ENCODE assay signal across 8 cellular contexts in the genomic region with DNA sequence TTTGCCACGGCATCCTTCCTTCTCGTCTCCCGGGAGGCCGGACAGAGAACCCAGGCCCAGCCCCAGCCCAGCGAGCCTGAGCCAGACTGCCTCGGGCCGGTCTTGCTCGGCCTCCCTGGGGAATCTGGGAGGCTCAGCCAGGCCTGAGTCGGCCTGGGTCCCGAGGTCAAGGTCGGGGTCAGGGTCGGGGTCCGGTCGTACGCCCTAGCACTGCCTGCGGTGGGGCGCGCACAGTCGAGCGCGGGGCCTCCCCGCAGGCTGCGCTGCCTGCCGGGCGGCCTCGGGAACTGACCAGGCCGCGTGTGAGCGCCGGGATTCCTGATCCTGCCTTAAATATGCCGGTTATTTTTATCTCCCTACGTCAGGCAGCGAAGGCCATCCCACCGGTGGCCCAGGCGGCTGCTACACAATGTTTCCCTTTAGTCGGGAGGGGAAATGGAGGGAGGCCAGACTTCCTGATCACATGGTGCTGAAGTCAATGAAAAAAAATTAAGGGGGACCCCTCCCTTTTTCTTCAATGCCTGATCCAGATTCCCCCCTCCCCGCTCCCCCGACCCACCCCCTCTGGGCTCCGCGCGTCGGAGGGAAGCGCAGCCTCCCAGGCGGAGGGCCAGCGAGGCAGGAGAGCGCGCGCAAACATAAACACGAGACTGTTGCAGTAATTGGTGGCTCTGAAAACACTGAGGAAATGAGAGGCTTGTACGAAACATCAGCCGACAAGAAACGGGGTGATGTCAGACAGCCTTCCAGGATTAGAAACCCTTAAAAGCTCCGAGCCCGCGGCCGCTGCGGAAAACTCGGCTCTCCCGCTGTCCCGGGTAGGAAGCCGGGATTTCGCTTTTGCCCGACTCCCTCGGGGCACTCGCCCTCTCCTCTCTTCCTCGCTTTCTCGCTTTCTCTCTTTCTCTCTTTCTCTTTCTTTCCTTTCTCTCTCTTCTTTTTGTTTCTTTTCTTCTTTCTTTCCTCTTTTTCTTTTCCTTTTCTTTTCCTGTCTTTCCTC.
A peak's percentile ranks its signal among the peaks of the same experiment; 100 is the strongest.
DNase-seq lines count a peak whose midpoint lies in the region; ATAC-seq, FAIRE-seq and TF ChIP-seq lines count a peak whose summit lies in the region.

No MANE protein-coding gene starts in this region.

- no peak overlapping the region for H2BK120ac ChIP-seq in H1 (replicated peaks; ENCODE audit: low read depth, low read length)

- WGBS in H1 (ENCODE audit: extremely low coverage in 1 of 2, insufficient coverage in 1 of 2, insufficient read length in 1 of 2, insufficient replicate concordance in 2 of 2, low coverage in 1 of 2, low lambda C conversion rate in 2 of 2, missing lambda C conversion rate in 1 of 2), 2 experiments = 5% methylated on average over 61 of the region's 67 CpGs; no CpG with 5 or more reads in 1 of the 2 experiments
- WGBS in liver = 22% methylated on average over 67 of the region's 67 CpGs

- no peak overlapping the region for H3K4ac ChIP-seq in H1 (replicated peaks; ENCODE audit: insufficient read length, low read depth, low read length)

- peak overlapping the region; percentile 71 for H4K8ac ChIP-seq in H1 (ENCODE audit: extremely low read depth, insufficient read depth, low read length)

- no peak for FAIRE-seq in H1 (lab: Jason Lieb, UNC)

- H3K4me1 ChIP-seq in A673 (ENCODE audit: insufficient read depth, low read length, poor library complexity, severe bottlenecking) (peaks cover 6% of the 10 kb centered on the region), Panc1 (ENCODE audit: control insufficient read depth, insufficient read depth, low read length) (no peaks in the 10 kb centered on the region), H1 (replicated peaks in 1 of 4; ENCODE audit: control insufficient read depth in 3 of 4, insufficient read depth in 4 of 4, low read length in 3 of 4) (peaks cover 3 to 12% (median 6%) of the 10 kb centered on the region in 4 experiments; a peak in 5 of 7 replicates), liver (ENCODE audit: control insufficient read depth in 4 of 4, insufficient read depth in 4 of 4, low read length in 3 of 4) (peaks cover 0 to 4% (median 0%) of the 10 kb centered on the region in 4 donors)

- H2BK12ac ChIP-seq in H1 (ENCODE audit: low read depth, low read length) = no peak overlapping the region

- H3K23ac ChIP-seq in H1 (ENCODE audit: insufficient read length) = no peak overlapping the region

- H3K27me3 ChIP-seq in A673 (replicated peaks; ENCODE audit: insufficient read depth, low read depth, low read length, poor library complexity) (no peaks in the 10 kb centered on the region), Panc1 (ENCODE audit: control insufficient read depth, insufficient read depth, low read length) (no peaks in the 10 kb centered on the region), H1 (replicated peaks in 1 of 4; ENCODE audit: control insufficient read depth in 3 of 4, extremely low read depth in 1 of 4, insufficient read depth in 3 of 4, low read length in 3 of 4) (peaks cover 0 to 6% (median 1%) of the 10 kb centered on the region in 4 experiments; a peak in 3 of 7 replicates), liver (ENCODE audit: control insufficient read depth in 4 of 4, insufficient read depth in 4 of 4, low read length in 3 of 4) (no peaks in the 10 kb centered on the region)

- peak in 1 of 2 experiments; percentile 4; a peak in 2 of 4 replicates for TF ChIP-seq RAD21 in H1 (IDR thresholded peaks at IDR 0.05 in 1 of 2, conservative IDR thresholded peaks at IDR 0.05 in 1 of 2; ENCODE audit: low read depth in 2 of 2, low read length in 2 of 2)
- TF ChIP-seq RAD21 in liver (IDR thresholded peaks at IDR 0.05) = peak; percentile 17 to 34

- peak overlapping the region; percentile 29 for H4K91ac ChIP-seq in H1 (replicated peaks; ENCODE audit: insufficient read length, low read length)

- H3K27me3 Mint-ChIP-seq in stimulated activated memory B cell treated with anti-CD40 and anti-IgM and Interleukin-4, amounts not matched to agents 10 μg/mL and 1 μg/mL and 100 μg/mL, for 72 hours = peaks cover 53% of the 10 kb centered on the region

- CTCF ChIA-PET in A673 (lab: Charles Lee) = no interaction called here
- CTCF ChIA-PET in Panc1 (lab: Charles Lee) = no interaction called here
- CTCF ChIA-PET in H1 (lab: Charles Lee; ENCODE audit: partially characterized antibody) = no interaction called here

- H3K4me3 ChIP-seq in A673 (ENCODE audit: low read depth, low read length, poor library complexity, severe bottlenecking) (peak overlapping the region; percentile 39), Panc1 (ENCODE audit: low read depth in 2 of 2, low read length in 2 of 2) (peak overlapping the region; percentile 46 to 64), H1 (ENCODE audit: extremely low read depth in 1 of 4, insufficient read depth in 2 of 4, low read depth in 3 of 4, low read length in 4 of 4) (peak overlapping the region; percentile 52 to 71 (median 59)), liver (ENCODE audit: low read depth in 1 of 3, low read length in 3 of 3) (peak overlapping the region in 2 of 3 donors; percentile 51 to 68)

- 0 out of 2 replicates have a peak overlapping the region, but pooled peaks have one; percentile 48 for H2BK20ac ChIP-seq in H1 (ENCODE audit: low read length)

- H3K27ac ChIP-seq in A673 (ENCODE audit: low read depth, low read length, poor library complexity, severe bottlenecking) = no peak overlapping the region
- H3K27ac ChIP-seq in Panc1 (ENCODE audit: low read length) = no peak overlapping the region
- H3K27ac ChIP-seq in H1 (ENCODE audit: low read depth, low read length) = no peak overlapping the region
- H3K27ac ChIP-seq in liver (ENCODE audit: low read depth in 1 of 2, low read length in 2 of 2) = peak overlapping the region; percentile 65 to 83

- no TSS peak for BruUV-seq in A673 (replicated peaks; lab: Mats Ljungman, UMichigan)
- BruUV-seq in Panc1 (replicated peaks; lab: Mats Ljungman, UMichigan) = no TSS peak

- ATAC-seq in GM19351 (IDR thresholded peaks at IDR 0.05; ENCODE audit: unreplicated experiment) (peak; percentile 65), Panc1 (peak; percentile 85)
- ATAC-seq in stimulated activated memory B cell treated with anti-CD40 and anti-IgM and Interleukin-4, amounts not matched to agents 10 μg/mL and 1 μg/mL and 100 μg/mL, for 72 hours = peak; percentile 47

- H3K4me2 ChIP-seq in H1 (ENCODE audit: insufficient read depth in 1 of 2, low read depth in 2 of 2, low read length in 2 of 2) = peak overlapping the region; percentile 83 to 85

- intact Hi-C loops in A673 (cut with micrococcal nuclease; ENCODE audit: unreplicated experiment) (loop anchor here (10.0 kb wide), 1 partner anchor 143 kb away; no protein-coding TSS in a partner anchor), Panc1 (cut with micrococcal nuclease; ENCODE audit: unreplicated experiment) (no loop called here)

- no peaks in the 10 kb centered on the region for H3K9me3 Mint-ChIP-seq in stimulated activated memory B cell treated with anti-CD40 and anti-IgM and Interleukin-4, amounts not matched to agents 10 μg/mL and 1 μg/mL and 100 μg/mL, for 72 hours

- H3K36me3 Mint-ChIP-seq in stimulated activated memory B cell treated with anti-CD40 and anti-IgM and Interleukin-4, amounts not matched to agents 10 μg/mL and 1 μg/mL and 100 μg/mL, for 72 hours = no peaks in the 10 kb centered on the region

- H3K18ac ChIP-seq in H1 (ENCODE audit: extremely low read depth, low read length) = peak overlapping the region; percentile 85

- no peak for TF ChIP-seq CTCF in A673 (conservative IDR thresholded peaks at IDR 0.05; ENCODE audit: low read depth, low read length)
- no peak for TF ChIP-seq CTCF in Panc1 (IDR thresholded peaks at IDR 0.05)
- peak in 1 of 3 experiments; percentile 10; a peak in 1 of 4 replicates for TF ChIP-seq CTCF in H1 (IDR thresholded peaks at IDR 0.05; ENCODE audit: control extremely low read depth in 1 of 3, insufficient read depth in 1 of 3, low read depth in 1 of 3, low read length in 3 of 3)
- peak; percentile 12 for TF ChIP-seq CTCF in liver (IDR thresholded peaks at IDR 0.05; ENCODE audit: low read depth, low read length, missing input control)

- H3K23me2 ChIP-seq in H1 (ENCODE audit: low read depth, low read length) = peaks cover 2% of the 10 kb centered on the region; the same call in 1 of the 2 replicates

- no peak overlapping the region for H3K14ac ChIP-seq in H1 (ENCODE audit: insufficient read length)

- no peaks in the 10 kb centered on the region for H3K79me1 ChIP-seq in H1 (ENCODE audit: low read depth, low read length)

- peak overlapping the region; percentile 98 for H2AFZ ChIP-seq in H1 (ENCODE audit: low read length)

- no peaks in the 10 kb centered on the region for H3K79me2 ChIP-seq in H1 (ENCODE audit: control insufficient read depth in 1 of 2, insufficient read depth in 2 of 2, low read length in 2 of 2)

- H3K9ac ChIP-seq in H1 (replicated peaks in 1 of 4; ENCODE audit: extremely low read depth in 1 of 4, low read depth in 3 of 4, low read length in 3 of 4) (peak overlapping the region in 3 of 4 experiments; percentile 35 to 74 (median 59); a peak in 5 of 7 replicates), liver (ENCODE audit: low read depth in 1 of 2, low read length in 2 of 2) (peak overlapping the region; percentile 64 to 84)

- no peaks in the 10 kb centered on the region for H4K20me1 ChIP-seq in H1 (replicated peaks in 1 of 2; ENCODE audit: control insufficient read depth in 1 of 2, insufficient read depth in 2 of 2, low read length in 2 of 2)

- no peak for TF ChIP-seq EP300 in H1 (IDR thresholded peaks at IDR 0.05; ENCODE audit: borderline replicate concordance in 1 of 2, low read depth in 2 of 2, low read length in 2 of 2)

- no peak overlapping the region for H2BK15ac ChIP-seq in H1 (ENCODE audit: low read length)

- peak overlapping the region; percentile 78 for H3K4me3 Mint-ChIP-seq in stimulated activated memory B cell treated with anti-CD40 and anti-IgM and Interleukin-4, amounts not matched to agents 10 μg/mL and 1 μg/mL and 100 μg/mL, for 72 hours

- H2AK5ac ChIP-seq in H1 (ENCODE audit: low read depth, low read length) = no peak overlapping the region

- no peak overlapping the region for H3K56ac ChIP-seq in H1 (replicated peaks; ENCODE audit: insufficient read length, low read depth, low read length)

- TF ChIP-seq POLR2A in H1 (IDR thresholded peaks at IDR 0.05; ENCODE audit: control extremely low read depth in 1 of 2, low read depth in 2 of 2, low read length in 2 of 2) = peak in 1 of 2 experiments; percentile 64; a peak in 2 of 3 replicates

- H3K4me1 Mint-ChIP-seq in stimulated activated memory B cell treated with anti-CD40 and anti-IgM and Interleukin-4, amounts not matched to agents 10 μg/mL and 1 μg/mL and 100 μg/mL, for 72 hours = peaks cover 23% of the 10 kb centered on the region

- H3K36me3 ChIP-seq in A673 (ENCODE audit: insufficient read depth, low read length, poor library complexity, severe bottlenecking) = no peaks in the 10 kb centered on the region
- H3K36me3 ChIP-seq in Panc1 (ENCODE audit: control insufficient read depth, insufficient read depth, low read length) = no peaks in the 10 kb centered on the region
- no peaks in the 10 kb centered on the region for H3K36me3 ChIP-seq in H1 (ENCODE audit: control insufficient read depth in 2 of 4, insufficient read depth in 4 of 4, low read length in 3 of 4)
- H3K36me3 ChIP-seq in liver (ENCODE audit: control insufficient read depth in 4 of 4, insufficient read depth in 3 of 4, low read depth in 1 of 4, low read length in 3 of 4) = no peaks in the 10 kb centered on the region

- H2BK5ac ChIP-seq in H1 (ENCODE audit: low read depth, low read length) = no peak overlapping the region

- H4K5ac ChIP-seq in H1 (ENCODE audit: insufficient read length, low read depth, low read length) = no peak overlapping the region

- DNase-seq in A673 (ENCODE audit: low spot score) (peak; percentile 54), Panc1 (ENCODE audit: low read depth, low spot score) (no peak), H1 (ENCODE audit: low read depth in 1 of 2, low spot score in 2 of 2) (peak in 1 of 2 experiments; percentile 66), NCI-H2196 treated with DMSO at 0.1 percent for 48 hours (lab: John Stamatoyannopoulos, UW; ENCODE audit: unreplicated experiment) (no peak)
- no peak for DNase-seq in stimulated activated CD4-positive, alpha-beta T cell treated with anti-CD3 and anti-CD28 coated beads, Interleukin-12 subunit alpha, Interleukin-12 subunit beta, amount 100 ng/mL, for 4 hours

- in situ Hi-C loops in Panc1 (cut with HindIII; ENCODE audit: low pct_unique_long_range_greater_than_20kb, low sequenced_read_pairs) = no loop called here

- H3K9me3 ChIP-seq in A673 (ENCODE audit: low read depth, low read length, poor library complexity, severe bottlenecking) (no peaks in the 10 kb centered on the region), Panc1 (ENCODE audit: control insufficient read depth, insufficient read depth, low read depth, low read length) (no peaks in the 10 kb centered on the region), H1 (ENCODE audit: insufficient read depth in 2 of 2, low read depth in 1 of 2, low read length in 1 of 2) (no peaks in the 10 kb centered on the region), liver (ENCODE audit: control insufficient read depth in 4 of 4, low read length in 3 of 4) (no peaks in the 10 kb centered on the region)

- POLR2A ChIA-PET in A673 (lab: Charles Lee; ENCODE audit: low non-redundant PET) = no interaction called here
- POLR2A ChIA-PET in Panc1 (lab: Charles Lee) = interaction anchor here (0.6 kb wide), 1 partner anchor 13 kb away, joined by 3 read pairs; no protein-coding TSS in a partner anchor
- POLR2A ChIA-PET in H1 (lab: Charles Lee; ENCODE audit: partially characterized antibody) = no interaction called here

- peak overlapping the region; percentile 41 for H3K27ac Mint-ChIP-seq in stimulated activated memory B cell treated with anti-CD40 and anti-IgM and Interleukin-4, amounts not matched to agents 10 μg/mL and 1 μg/mL and 100 μg/mL, for 72 hours

Comparison
In these comparisons a context has a peak if more than half of its experiments do, and no peak if none do; other contexts are left out.
1. H3K27ac ChIP-seq: peak in liver (2 of 2); none in A673 (single experiment), Panc1 (single experiment) and H1 (single experiment).
2. Peak in every context shown above with its lines, with median percentiles within 50 percentile points of each other: H3K4me3 ChIP-seq and ATAC-seq.